In genomic region chr16:46702030-46702429, GRCh38 we compare ENCODE assay signal across 27 cellular contexts. TPM values are rescaled to one million over a fixed set of nuclear protein-coding genes. Genes with fewer than 3 reads are reported as not detected.
"Had no signal": no experiment of that assay in that cellular context is flagged by ENCODE, and none has a peak within 500 bp of the region (broad histone marks: within the 10 kb centered on the region; RNA-seq: fewer than 3 reads in every experiment).

No MANE protein-coding gene starts in this region.

- H3K9me3 Mint-ChIP-seq: dendritic cell treated with granulocyte-macrophage colony-stimulating factor and Interleukin-4, amounts not matched to agents 40 ng/mL and 50 ng/mL, for 4 days; effector memory CD8-positive, alpha-beta T cell; endodermal cell; mesothelial cell of epicardium; naive B cell had no signal

- DNase-seq: colonic mucosa; cortex of kidney; effector CD8-positive, alpha-beta T cell; effector memory CD8-positive, alpha-beta T cell; endodermal cell; esophagus squamous epithelium; foreskin fibroblast; foreskin melanocyte; gastrocnemius medialis; glutamatergic neuron; head of caudate nucleus; heart right ventricle; hippocampal formation; left cardiac atrium; left lung; left ventricle myocardium superior; lower lobe of right lung; mesenchymal stem cell; mucosa of descending colon; naive B cell had no signal

- H3K4me3 Mint-ChIP-seq: dendritic cell treated with granulocyte-macrophage colony-stimulating factor and Interleukin-4, amounts not matched to agents 40 ng/mL and 50 ng/mL, for 4 days; effector memory CD8-positive, alpha-beta T cell; endodermal cell; mesothelial cell of epicardium; naive B cell had no signal

- H3K27me3 Mint-ChIP-seq: dendritic cell treated with granulocyte-macrophage colony-stimulating factor and Interleukin-4, amounts not matched to agents 40 ng/mL and 50 ng/mL, for 4 days; effector memory CD8-positive, alpha-beta T cell; naive B cell had no signal

- H3K36me3 Mint-ChIP-seq: mesothelial cell of epicardium had no signal

- H3K27ac Mint-ChIP-seq: dendritic cell treated with granulocyte-macrophage colony-stimulating factor and Interleukin-4, amounts not matched to agents 40 ng/mL and 50 ng/mL, for 4 days; effector memory CD8-positive, alpha-beta T cell; endodermal cell; mesothelial cell of epicardium; naive B cell had no signal

- H3K4me1 Mint-ChIP-seq: naive B cell had no signal

- ATAC-seq: effector memory CD8-positive, alpha-beta T cell; esophagus mucosa; gastrocnemius medialis; heart right ventricle; left cardiac atrium; left lung; left ventricle myocardium superior; lower lobe of right lung; mucosa of descending colon had no signal

- FAIRE-seq: endometrium, islet of Langerhans, keratinocyte had no signal

RNA-seq across cellular contexts. Expression of gene MYLK3, which starts 46.1 kb away (rescaled TPM):
- total RNA-seq: kidney epithelial cell had no signal
